In the genomic region with DNA sequence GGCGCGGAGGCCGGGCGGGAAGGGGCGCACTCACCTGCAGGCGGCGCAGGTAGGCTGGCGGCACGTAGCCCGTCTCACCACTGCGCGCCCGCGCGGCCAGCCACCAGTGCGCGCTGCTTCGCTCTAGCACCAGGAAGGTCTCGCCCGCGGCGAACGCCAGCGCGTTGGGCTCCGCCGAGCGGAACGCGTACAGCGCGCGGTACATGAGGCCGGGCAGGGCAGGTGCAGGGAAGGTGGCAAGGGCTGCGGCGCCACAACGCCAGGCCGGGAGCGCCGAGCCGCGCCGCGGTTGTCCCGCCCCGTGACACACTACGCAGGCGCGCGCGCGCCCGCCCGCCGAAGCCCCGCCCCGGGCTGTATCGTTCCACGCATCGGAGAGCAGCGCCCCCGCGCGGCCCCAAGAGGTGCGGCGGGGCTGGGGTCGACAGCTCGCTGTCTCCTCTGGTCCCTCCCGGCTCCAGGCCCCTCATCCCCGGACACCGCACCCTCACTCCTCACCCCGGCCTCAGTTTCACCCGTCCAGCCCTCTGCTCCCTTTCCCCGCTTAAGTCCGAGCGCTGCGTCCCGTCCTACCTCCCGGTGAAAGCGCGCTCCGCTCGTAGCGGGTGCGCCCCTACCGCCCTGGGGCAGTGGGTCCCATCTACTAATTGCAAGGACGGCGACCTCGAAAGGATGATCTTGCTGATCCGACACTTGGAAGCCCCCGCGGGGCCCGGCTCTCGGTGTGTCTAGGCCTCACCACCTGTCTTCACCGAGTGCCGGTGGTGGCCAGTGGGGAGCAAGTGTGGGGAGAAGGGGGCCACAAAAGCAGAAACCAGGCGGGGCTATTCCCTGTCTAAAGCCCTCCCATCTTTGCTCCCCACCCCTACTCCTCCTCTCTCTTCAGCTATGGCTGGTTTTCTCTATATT, we compare ENCODE assay signal across 1 cellular context.
TF ChIP-seq lines count a peak whose summit lies in the region.

A gene (minus strand): TSS at position 313 of the 909 bp plus-strand sequence. CDS start 108 bp downstream, at position 205.

TF ChIP-seq in HEK293, 187 proteins besides CTCF, POLR2A, EP300 and RAD21 (continued from another document and continues in another):
- TF ChIP-seq, protein P1, sequence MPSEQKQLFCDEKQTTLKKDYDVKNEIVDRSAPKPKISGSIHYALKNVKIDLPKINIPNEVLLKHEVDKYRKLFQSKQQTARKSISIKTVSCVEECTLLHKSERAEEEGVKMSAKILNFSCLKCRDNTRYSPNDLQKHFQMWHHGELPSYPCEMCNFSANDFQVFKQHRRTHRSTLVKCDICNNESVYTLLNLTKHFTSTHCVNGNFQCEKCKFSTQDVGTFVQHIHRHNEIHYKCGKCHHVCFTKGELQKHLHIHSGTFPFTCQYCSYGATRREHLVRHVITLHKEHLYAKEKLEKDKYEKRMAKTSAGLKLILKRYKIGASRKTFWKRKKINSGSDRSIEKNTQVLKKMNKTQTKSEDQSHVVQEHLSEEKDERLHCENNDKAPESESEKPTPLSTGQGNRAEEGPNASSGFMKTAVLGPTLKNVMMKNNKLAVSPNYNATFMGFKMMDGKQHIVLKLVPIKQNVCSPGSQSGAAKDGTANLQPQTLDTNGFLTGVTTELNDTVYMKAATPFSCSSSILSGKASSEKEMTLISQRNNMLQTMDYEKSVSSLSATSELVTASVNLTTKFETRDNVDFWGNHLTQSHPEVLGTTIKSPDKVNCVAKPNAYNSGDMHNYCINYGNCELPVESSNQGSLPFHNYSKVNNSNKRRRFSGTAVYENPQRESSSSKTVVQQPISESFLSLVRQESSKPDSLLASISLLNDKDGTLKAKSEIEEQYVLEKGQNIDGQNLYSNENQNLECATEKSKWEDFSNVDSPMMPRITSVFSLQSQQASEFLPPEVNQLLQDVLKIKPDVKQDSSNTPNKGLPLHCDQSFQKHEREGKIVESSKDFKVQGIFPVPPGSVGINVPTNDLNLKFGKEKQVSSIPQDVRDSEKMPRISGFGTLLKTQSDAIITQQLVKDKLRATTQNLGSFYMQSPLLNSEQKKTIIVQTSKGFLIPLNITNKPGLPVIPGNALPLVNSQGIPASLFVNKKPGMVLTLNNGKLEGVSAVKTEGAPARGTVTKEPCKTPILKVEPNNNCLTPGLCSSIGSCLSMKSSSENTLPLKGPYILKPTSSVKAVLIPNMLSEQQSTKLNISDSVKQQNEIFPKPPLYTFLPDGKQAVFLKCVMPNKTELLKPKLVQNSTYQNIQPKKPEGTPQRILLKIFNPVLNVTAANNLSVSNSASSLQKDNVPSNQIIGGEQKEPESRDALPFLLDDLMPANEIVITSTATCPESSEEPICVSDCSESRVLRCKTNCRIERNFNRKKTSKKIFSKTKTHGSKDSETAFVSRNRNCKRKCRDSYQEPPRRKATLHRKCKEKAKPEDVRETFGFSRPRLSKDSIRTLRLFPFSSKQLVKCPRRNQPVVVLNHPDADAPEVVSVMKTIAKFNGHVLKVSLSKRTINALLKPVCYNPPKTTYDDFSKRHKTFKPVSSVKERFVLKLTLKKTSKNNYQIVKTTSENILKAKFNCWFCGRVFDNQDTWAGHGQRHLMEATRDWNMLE (tag by site-specific recombination; conservative IDR thresholded peaks at IDR 0.05; ENCODE audit: low read depth): no peak
- no peak for TF ChIP-seq ZNF596 (tag by site-specific recombination; IDR thresholded peaks at IDR 0.05)
- TF ChIP-seq, protein P2, sequence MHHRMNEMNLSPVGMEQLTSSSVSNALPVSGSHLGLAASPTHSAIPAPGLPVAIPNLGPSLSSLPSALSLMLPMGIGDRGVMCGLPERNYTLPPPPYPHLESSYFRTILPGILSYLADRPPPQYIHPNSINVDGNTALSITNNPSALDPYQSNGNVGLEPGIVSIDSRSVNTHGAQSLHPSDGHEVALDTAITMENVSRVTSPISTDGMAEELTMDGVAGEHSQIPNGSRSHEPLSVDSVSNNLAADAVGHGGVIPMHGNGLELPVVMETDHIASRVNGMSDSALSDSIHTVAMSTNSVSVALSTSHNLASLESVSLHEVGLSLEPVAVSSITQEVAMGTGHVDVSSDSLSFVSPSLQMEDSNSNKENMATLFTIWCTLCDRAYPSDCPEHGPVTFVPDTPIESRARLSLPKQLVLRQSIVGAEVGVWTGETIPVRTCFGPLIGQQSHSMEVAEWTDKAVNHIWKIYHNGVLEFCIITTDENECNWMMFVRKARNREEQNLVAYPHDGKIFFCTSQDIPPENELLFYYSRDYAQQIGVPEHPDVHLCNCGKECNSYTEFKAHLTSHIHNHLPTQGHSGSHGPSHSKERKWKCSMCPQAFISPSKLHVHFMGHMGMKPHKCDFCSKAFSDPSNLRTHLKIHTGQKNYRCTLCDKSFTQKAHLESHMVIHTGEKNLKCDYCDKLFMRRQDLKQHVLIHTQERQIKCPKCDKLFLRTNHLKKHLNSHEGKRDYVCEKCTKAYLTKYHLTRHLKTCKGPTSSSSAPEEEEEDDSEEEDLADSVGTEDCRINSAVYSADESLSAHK (tag by site-specific recombination; IDR thresholded peaks at IDR 0.05): no peak
- peak; percentile 65 for TF ChIP-seq ZBTB8A (tag by site-specific recombination; IDR thresholded peaks at IDR 0.05)
- TF ChIP-seq MYNN (tag by site-specific recombination; IDR thresholded peaks at IDR 0.05; ENCODE audit: borderline replicate concordance): no peak
- TF ChIP-seq, protein P3, sequence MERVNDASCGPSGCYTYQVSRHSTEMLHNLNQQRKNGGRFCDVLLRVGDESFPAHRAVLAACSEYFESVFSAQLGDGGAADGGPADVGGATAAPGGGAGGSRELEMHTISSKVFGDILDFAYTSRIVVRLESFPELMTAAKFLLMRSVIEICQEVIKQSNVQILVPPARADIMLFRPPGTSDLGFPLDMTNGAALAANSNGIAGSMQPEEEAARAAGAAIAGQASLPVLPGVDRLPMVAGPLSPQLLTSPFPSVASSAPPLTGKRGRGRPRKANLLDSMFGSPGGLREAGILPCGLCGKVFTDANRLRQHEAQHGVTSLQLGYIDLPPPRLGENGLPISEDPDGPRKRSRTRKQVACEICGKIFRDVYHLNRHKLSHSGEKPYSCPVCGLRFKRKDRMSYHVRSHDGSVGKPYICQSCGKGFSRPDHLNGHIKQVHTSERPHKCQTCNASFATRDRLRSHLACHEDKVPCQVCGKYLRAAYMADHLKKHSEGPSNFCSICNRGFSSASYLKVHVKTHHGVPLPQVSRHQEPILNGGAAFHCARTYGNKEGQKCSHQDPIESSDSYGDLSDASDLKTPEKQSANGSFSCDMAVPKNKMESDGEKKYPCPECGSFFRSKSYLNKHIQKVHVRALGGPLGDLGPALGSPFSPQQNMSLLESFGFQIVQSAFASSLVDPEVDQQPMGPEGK (tag by site-specific recombination; IDR thresholded peaks at IDR 0.05): peak; percentile 76
- no peak for TF ChIP-seq ZNF610 (tag by site-specific recombination; IDR thresholded peaks at IDR 0.05; ENCODE audit: borderline replicate concordance)
- TF ChIP-seq ZNF677 (tag by site-specific recombination; IDR thresholded peaks at IDR 0.05): no peak
- no peak for TF ChIP-seq ZNF473 (tag by site-specific recombination; IDR thresholded peaks at IDR 0.05)
- no peak for TF ChIP-seq ZNF624 (tag by site-specific recombination; IDR thresholded peaks at IDR 0.05)
- no peak for TF ChIP-seq ZNF626 (tag by site-specific recombination; IDR thresholded peaks at IDR 0.05)
- TF ChIP-seq ZNF202 (tag by site-specific recombination; IDR thresholded peaks at IDR 0.05; ENCODE audit: borderline replicate concordance): no peak
- no peak for TF ChIP-seq ZNF521 (tag by site-specific recombination; IDR thresholded peaks at IDR 0.05)
- TF ChIP-seq KLF16 (tag by site-specific recombination; IDR thresholded peaks at IDR 0.05): no peak
- TF ChIP-seq SCRT1 (tag by site-specific recombination; IDR thresholded peaks at IDR 0.05; ENCODE audit: borderline replicate concordance): no peak
- no peak for TF ChIP-seq ZNF239 (tag by site-specific recombination; IDR thresholded peaks at IDR 0.05)
- TF ChIP-seq ZNF394 (tag by site-specific recombination; IDR thresholded peaks at IDR 0.05; ENCODE audit: borderline replicate concordance): no peak
- no peak for TF ChIP-seq ZNF426 (tag by site-specific recombination; IDR thresholded peaks at IDR 0.05)
- TF ChIP-seq, protein P4, sequence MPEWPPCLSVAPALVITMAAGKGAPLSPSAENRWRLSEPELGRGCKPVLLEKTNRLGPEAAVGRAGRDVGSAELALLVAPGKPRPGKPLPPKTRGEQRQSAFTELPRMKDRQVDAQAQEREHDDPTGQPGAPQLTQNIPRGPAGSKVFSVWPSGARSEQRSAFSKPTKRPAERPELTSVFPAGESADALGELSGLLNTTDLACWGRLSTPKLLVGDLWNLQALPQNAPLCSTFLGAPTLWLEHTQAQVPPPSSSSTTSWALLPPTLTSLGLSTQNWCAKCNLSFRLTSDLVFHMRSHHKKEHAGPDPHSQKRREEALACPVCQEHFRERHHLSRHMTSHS (tag by site-specific recombination; IDR thresholded peaks at IDR 0.05): no peak
- TF ChIP-seq, protein P5, sequence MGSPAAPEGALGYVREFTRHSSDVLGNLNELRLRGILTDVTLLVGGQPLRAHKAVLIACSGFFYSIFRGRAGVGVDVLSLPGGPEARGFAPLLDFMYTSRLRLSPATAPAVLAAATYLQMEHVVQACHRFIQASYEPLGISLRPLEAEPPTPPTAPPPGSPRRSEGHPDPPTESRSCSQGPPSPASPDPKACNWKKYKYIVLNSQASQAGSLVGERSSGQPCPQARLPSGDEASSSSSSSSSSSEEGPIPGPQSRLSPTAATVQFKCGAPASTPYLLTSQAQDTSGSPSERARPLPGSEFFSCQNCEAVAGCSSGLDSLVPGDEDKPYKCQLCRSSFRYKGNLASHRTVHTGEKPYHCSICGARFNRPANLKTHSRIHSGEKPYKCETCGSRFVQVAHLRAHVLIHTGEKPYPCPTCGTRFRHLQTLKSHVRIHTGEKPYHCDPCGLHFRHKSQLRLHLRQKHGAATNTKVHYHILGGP (tag by site-specific recombination; IDR thresholded peaks at IDR 0.05): no peak
- TF ChIP-seq ZNF214 (tag by site-specific recombination; IDR thresholded peaks at IDR 0.05; ENCODE audit: borderline replicate concordance): no peak
- TF ChIP-seq ZNF621 (tag by site-specific recombination; IDR thresholded peaks at IDR 0.05): no peak
- TF ChIP-seq ZFP41 (tag by site-specific recombination; IDR thresholded peaks at IDR 0.05; ENCODE audit: borderline replicate concordance): no peak
- no peak; the same call in 1 of the 2 replicates for TF ChIP-seq ZNF660 (tag by site-specific recombination; IDR thresholded peaks at IDR 0.05)
- TF ChIP-seq ZNF302 (tag by site-specific recombination; IDR thresholded peaks at IDR 0.05; ENCODE audit: low read depth): no peak
- TF ChIP-seq, protein P6, sequence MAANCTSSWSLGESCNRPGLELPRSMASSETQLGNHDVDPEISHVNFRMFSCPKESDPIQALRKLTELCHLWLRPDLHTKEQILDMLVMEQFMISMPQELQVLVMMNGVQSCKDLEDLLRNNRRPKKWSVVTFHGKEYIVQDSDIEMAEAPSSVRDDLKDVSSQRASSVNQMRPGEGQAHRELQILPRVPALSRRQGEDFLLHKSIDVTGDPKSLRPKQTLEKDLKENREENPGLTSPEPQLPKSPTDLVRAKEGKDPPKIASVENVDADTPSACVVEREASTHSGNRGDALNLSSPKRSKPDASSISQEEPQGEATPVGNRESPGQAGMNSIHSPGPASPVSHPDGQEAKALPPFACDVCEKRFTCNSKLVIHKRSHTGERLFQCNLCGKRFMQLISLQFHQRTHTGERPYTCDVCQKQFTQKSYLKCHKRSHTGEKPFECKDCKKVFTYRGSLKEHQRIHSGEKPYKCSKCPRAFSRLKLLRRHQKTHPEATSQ (tag by site-specific recombination; IDR thresholded peaks at IDR 0.05): peak; percentile 69; the same call in 1 of the 2 replicates
- no peak for TF ChIP-seq ZNF555 (tag by site-specific recombination; conservative IDR thresholded peaks at IDR 0.05)
- no peak for TF ChIP-seq ZNF530 (tag by site-specific recombination; IDR thresholded peaks at IDR 0.05; ENCODE audit: low read depth)
- no peak for TF ChIP-seq FEZF1 (tag by site-specific recombination; IDR thresholded peaks at IDR 0.05)
- TF ChIP-seq ZNF548 (tag by site-specific recombination; IDR thresholded peaks at IDR 0.05): no peak
- TF ChIP-seq KLF1 (tag by site-specific recombination; IDR thresholded peaks at IDR 0.05): no peak
- no peak for TF ChIP-seq HOXC10 (CRISPR knock-in tag; IDR thresholded peaks at IDR 0.05)
- TF ChIP-seq ZNF404 (tag by site-specific recombination; IDR thresholded peaks at IDR 0.05): no peak
- no peak; the same call in 1 of the 2 replicates for TF ChIP-seq ZNF391 (tag by site-specific recombination; IDR thresholded peaks at IDR 0.05; ENCODE audit: borderline replicate concordance, low read depth)
- TF ChIP-seq, protein P7, sequence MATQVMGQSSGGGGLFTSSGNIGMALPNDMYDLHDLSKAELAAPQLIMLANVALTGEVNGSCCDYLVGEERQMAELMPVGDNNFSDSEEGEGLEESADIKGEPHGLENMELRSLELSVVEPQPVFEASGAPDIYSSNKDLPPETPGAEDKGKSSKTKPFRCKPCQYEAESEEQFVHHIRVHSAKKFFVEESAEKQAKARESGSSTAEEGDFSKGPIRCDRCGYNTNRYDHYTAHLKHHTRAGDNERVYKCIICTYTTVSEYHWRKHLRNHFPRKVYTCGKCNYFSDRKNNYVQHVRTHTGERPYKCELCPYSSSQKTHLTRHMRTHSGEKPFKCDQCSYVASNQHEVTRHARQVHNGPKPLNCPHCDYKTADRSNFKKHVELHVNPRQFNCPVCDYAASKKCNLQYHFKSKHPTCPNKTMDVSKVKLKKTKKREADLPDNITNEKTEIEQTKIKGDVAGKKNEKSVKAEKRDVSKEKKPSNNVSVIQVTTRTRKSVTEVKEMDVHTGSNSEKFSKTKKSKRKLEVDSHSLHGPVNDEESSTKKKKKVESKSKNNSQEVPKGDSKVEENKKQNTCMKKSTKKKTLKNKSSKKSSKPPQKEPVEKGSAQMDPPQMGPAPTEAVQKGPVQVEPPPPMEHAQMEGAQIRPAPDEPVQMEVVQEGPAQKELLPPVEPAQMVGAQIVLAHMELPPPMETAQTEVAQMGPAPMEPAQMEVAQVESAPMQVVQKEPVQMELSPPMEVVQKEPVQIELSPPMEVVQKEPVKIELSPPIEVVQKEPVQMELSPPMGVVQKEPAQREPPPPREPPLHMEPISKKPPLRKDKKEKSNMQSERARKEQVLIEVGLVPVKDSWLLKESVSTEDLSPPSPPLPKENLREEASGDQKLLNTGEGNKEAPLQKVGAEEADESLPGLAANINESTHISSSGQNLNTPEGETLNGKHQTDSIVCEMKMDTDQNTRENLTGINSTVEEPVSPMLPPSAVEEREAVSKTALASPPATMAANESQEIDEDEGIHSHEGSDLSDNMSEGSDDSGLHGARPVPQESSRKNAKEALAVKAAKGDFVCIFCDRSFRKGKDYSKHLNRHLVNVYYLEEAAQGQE (tag by site-specific recombination; IDR thresholded peaks at IDR 0.05): no peak
- TF ChIP-seq RBAK (tag by site-specific recombination; IDR thresholded peaks at IDR 0.05): no peak
- no peak for TF ChIP-seq ZNF132 (tag by site-specific recombination; IDR thresholded peaks at IDR 0.05; ENCODE audit: borderline replicate concordance)
- TF ChIP-seq SCRT2 (tag by site-specific recombination; IDR thresholded peaks at IDR 0.05): no peak
- TF ChIP-seq, protein P8, sequence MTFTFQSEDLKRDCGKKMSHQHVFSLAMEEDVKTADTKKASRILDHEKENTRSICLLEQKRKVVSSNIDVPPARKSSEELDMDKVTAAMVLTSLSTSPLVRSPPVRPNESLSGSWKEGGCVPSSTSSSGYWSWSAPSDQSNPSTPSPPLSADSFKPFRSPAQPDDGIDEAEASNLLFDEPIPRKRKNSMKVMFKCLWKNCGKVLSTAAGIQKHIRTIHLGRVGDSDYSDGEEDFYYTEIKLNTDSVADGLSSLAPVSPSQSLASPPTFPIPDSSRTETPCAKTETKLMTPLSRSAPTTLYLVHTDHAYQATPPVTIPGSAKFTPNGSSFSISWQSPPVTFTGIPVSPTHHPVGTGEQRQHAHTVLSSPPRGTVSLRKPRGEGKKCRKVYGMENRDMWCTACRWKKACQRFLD (tag by site-specific recombination; IDR thresholded peaks at IDR 0.05): no peak
- no peak for TF ChIP-seq WT1 (tag by site-specific recombination; IDR thresholded peaks at IDR 0.05)
- no peak for TF ChIP-seq ZNF121 (tag by site-specific recombination; IDR thresholded peaks at IDR 0.05)
- 0 out of 2 replicates have a peak, but pooled peaks have one; percentile 33 for TF ChIP-seq ZNF785 (tag by site-specific recombination; IDR thresholded peaks at IDR 0.05)
